In the genomic region with DNA sequence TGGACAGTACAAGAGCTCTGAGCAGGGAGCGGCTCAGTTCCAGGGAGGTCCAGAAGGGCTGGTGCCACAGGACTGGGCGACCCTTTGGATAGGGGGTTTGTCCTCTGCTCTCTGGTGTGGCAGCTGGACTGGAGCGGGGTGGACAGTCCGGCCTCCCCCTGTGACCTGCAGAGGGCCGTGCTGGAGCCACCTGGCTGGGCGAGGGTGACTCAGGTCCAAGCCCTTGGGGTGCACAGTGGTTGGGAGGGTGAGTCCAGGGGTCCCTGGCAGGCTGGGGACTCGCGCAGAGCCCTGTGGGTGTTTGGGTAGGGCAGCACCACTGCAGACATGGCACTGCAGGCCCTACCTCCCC, we compare ENCODE assay signal across 19 cellular contexts. TPM values are rescaled to one million over a fixed set of nuclear protein-coding genes. Genes with fewer than 3 reads are reported as not detected.
DNase-seq lines count a peak whose midpoint lies in the region; ATAC-seq and TF ChIP-seq lines count a peak whose summit lies in the region.
"Had no signal": no experiment of that assay in that cellular context is flagged by ENCODE, and none has a peak within 500 bp of the region (broad histone marks: within the 10 kb centered on the region; RNA-seq: fewer than 3 reads in every experiment).

No MANE protein-coding gene starts in this region.

- DNase-seq in natural killer cell (no peak), esophagus muscularis mucosa (ENCODE audit: extremely low spot score) (no peak), psoas muscle (no peak), NCI-H2196 treated with DMSO at 0.1 percent for 48 hours (lab: John Stamatoyannopoulos, UW; ENCODE audit: unreplicated experiment) (no peak), MG63 (no peak)
- no peak for DNase-seq in natural killer cell treated with Interleukin-12 subunit alpha and Interleukin-12 subunit beta and Interleukin-15 and Interleukin-18, amount 100 ng/mL, for 72 hours (ENCODE audit: low spot score)
- no peak for DNase-seq in activated CD8-positive, alpha-beta T cell treated with anti-CD3 and anti-CD28 coated beads for 36 hours
- DNase-seq: activated CD4-positive, alpha-beta T cell treated with anti-CD3 and anti-CD28 coated beads for 48 hours; effector CD4-positive, alpha-beta T cell; kidney glomerular epithelial cell; naive B cell; NCI-H1417; NCI-H510A treated with DMSO at 0.1 percent for 48 hours had no signal

- POLR2A ChIA-PET in activated CD8-positive, alpha-beta T cell treated with anti-CD3 and anti-CD28 coated beads for 36 hours (lab: Charles Lee), result interaction anchor here (1.7 kb wide), 1 partner anchor 10 kb away, joined by 8 read pairs; no protein-coding TSS in a partner anchor

- intact Hi-C loops in natural killer cell (cut with micrococcal nuclease) (no loop called here), esophagus muscularis mucosa (cut with DNase I) (no loop called here), psoas muscle (cut with DNase I) (no loop called here)
- intact Hi-C loops in activated CD8-positive, alpha-beta T cell treated with anti-CD3 and anti-CD28 coated beads for 36 hours (cut with micrococcal nuclease), result no loop called here

- TF ChIP-seq EP300 in esophagus muscularis mucosa (IDR thresholded peaks at IDR 0.05), result no peak

- H3K4me1 ChIP-seq in esophagus muscularis mucosa, result peaks cover 62 to 99% (median 87%) of the 10 kb centered on the region in 4 donors
- peaks cover 48% of the 10 kb centered on the region for H3K4me1 ChIP-seq in psoas muscle

- TF ChIP-seq CTCF in natural killer cell (IDR thresholded peaks at IDR 0.05), result no peak
- TF ChIP-seq CTCF in esophagus muscularis mucosa (IDR thresholded peaks at IDR 0.05), result no peak
- TF ChIP-seq CTCF in psoas muscle (IDR thresholded peaks at IDR 0.05), result no peak
- TF ChIP-seq CTCF in activated CD8-positive, alpha-beta T cell treated with anti-CD3 and anti-CD28 coated beads for 36 hours (IDR thresholded peaks at IDR 0.05), result no peak

- H3K4me3 ChIP-seq in esophagus muscularis mucosa (peak overlapping the region in 1 of 4 donors; percentile 7), psoas muscle (peak overlapping the region; percentile 18), MG63 (no peak overlapping the region)
- H3K4me3 ChIP-seq: skin epidermis had no signal

- no peaks in the 10 kb centered on the region for H3K9me3 Mint-ChIP-seq in natural killer cell
- no peaks in the 10 kb centered on the region for H3K9me3 Mint-ChIP-seq in natural killer cell treated with Interleukin-12 subunit alpha and Interleukin-12 subunit beta and Interleukin-15 and Interleukin-18, amount 100 ng/mL, for 72 hours
- H3K9me3 Mint-ChIP-seq in activated CD8-positive, alpha-beta T cell treated with anti-CD3 and anti-CD28 coated beads for 36 hours, result no peaks in the 10 kb centered on the region
- H3K9me3 Mint-ChIP-seq: IgD-negative memory B cell; naive B cell; T-helper 2 cell treated with Interferon-gamma antibody and Interleukin-4, amounts not matched to agents 5 μg/mL and 100 μg/mL, for 36 hours had no signal

- ATAC-seq in natural killer cell (no peak), psoas muscle (peak in 2 of 4 donors; percentile 1 to 12), HG02884 (IDR thresholded peaks at IDR 0.05; ENCODE audit: unreplicated experiment) (no peak)
- ATAC-seq in natural killer cell treated with Interleukin-12 subunit alpha and Interleukin-12 subunit beta and Interleukin-15 and Interleukin-18, amount 100 ng/mL, for 72 hours, result no peak
- no peak for ATAC-seq in activated CD8-positive, alpha-beta T cell treated with anti-CD3 and anti-CD28 coated beads for 36 hours

- H3K9me3 ChIP-seq in esophagus muscularis mucosa, result no peaks in the 10 kb centered on the region
- H3K9me3 ChIP-seq in psoas muscle, result no peaks in the 10 kb centered on the region
- no peaks in the 10 kb centered on the region for H3K9me3 ChIP-seq in MG63

- WGBS in esophagus muscularis mucosa, result 62% methylated on average over 6 of the region's 8 CpGs
- WGBS in psoas muscle, 3 donors, result 60 to 70% (median 63%) methylated on average over 5 to 8 of the region's 8 CpGs

- H3K36me3 Mint-ChIP-seq in natural killer cell, result no peaks in the 10 kb centered on the region
- H3K36me3 Mint-ChIP-seq in natural killer cell treated with Interleukin-12 subunit alpha and Interleukin-12 subunit beta and Interleukin-15 and Interleukin-18, amount 100 ng/mL, for 72 hours, result no peaks in the 10 kb centered on the region
- H3K36me3 Mint-ChIP-seq in activated CD8-positive, alpha-beta T cell treated with anti-CD3 and anti-CD28 coated beads for 36 hours (ENCODE audit: low read depth), result peaks cover 10% of the 10 kb centered on the region
- H3K36me3 Mint-ChIP-seq: IgD-negative memory B cell, naive B cell had no signal

- H3K4me1 Mint-ChIP-seq in natural killer cell, result peaks cover 33 to 60% of the 10 kb centered on the region in 2 donors
- peaks cover 20 to 30% of the 10 kb centered on the region in 2 donors for H3K4me1 Mint-ChIP-seq in natural killer cell treated with Interleukin-12 subunit alpha and Interleukin-12 subunit beta and Interleukin-15 and Interleukin-18, amount 100 ng/mL, for 72 hours (ENCODE audit: low read depth in 2 of 2)
- peaks cover 49% of the 10 kb centered on the region for H3K4me1 Mint-ChIP-seq in activated CD8-positive, alpha-beta T cell treated with anti-CD3 and anti-CD28 coated beads for 36 hours (ENCODE audit: low read depth)

- no peak for TF ChIP-seq POLR2A in esophagus muscularis mucosa (IDR thresholded peaks at IDR 0.05; ENCODE audit: low read depth)

- CTCF ChIA-PET in activated CD8-positive, alpha-beta T cell treated with anti-CD3 and anti-CD28 coated beads for 36 hours (lab: Charles Lee), result no interaction called here

- H3K4me3 Mint-ChIP-seq in natural killer cell, result no peak overlapping the region
- no peak overlapping the region for H3K4me3 Mint-ChIP-seq in natural killer cell treated with Interleukin-12 subunit alpha and Interleukin-12 subunit beta and Interleukin-15 and Interleukin-18, amount 100 ng/mL, for 72 hours
- no peak overlapping the region for H3K4me3 Mint-ChIP-seq in activated CD8-positive, alpha-beta T cell treated with anti-CD3 and anti-CD28 coated beads for 36 hours
- H3K4me3 Mint-ChIP-seq: T-helper 2 cell treated with Interferon-gamma antibody and Interleukin-4, amounts not matched to agents 5 μg/mL and 100 μg/mL, for 36 hours had no signal

- H3K27me3 Mint-ChIP-seq in natural killer cell (ENCODE audit: low read depth in 2 of 2), result no peaks in the 10 kb centered on the region
- H3K27me3 Mint-ChIP-seq in natural killer cell treated with Interleukin-12 subunit alpha and Interleukin-12 subunit beta and Interleukin-15 and Interleukin-18, amount 100 ng/mL, for 72 hours, result no peaks in the 10 kb centered on the region
- H3K27me3 Mint-ChIP-seq in activated CD8-positive, alpha-beta T cell treated with anti-CD3 and anti-CD28 coated beads for 36 hours, result no peaks in the 10 kb centered on the region
- H3K27me3 Mint-ChIP-seq: IgD-negative memory B cell, naive B cell had no signal

- H3K27ac ChIP-seq in esophagus muscularis mucosa (replicated peaks in 1 of 4) (peak overlapping the region; percentile 69 to 85 (median 80)), psoas muscle (peak overlapping the region; percentile 68)

- H3K27ac Mint-ChIP-seq in natural killer cell, result peak overlapping the region; percentile 70 to 97
- H3K27ac Mint-ChIP-seq in natural killer cell treated with Interleukin-12 subunit alpha and Interleukin-12 subunit beta and Interleukin-15 and Interleukin-18, amount 100 ng/mL, for 72 hours, result no peak overlapping the region
- no peak overlapping the region for H3K27ac Mint-ChIP-seq in activated CD8-positive, alpha-beta T cell treated with anti-CD3 and anti-CD28 coated beads for 36 hours

- H3K27me3 ChIP-seq in esophagus muscularis mucosa (no peaks in the 10 kb centered on the region), psoas muscle (ENCODE audit: insufficient read depth in 3 of 3, low read length in 2 of 3) (no peaks in the 10 kb centered on the region), MG63 (no peaks in the 10 kb centered on the region)

- peaks cover 0 to 14% (median 12%) of the 10 kb centered on the region in 4 donors for H3K36me3 ChIP-seq in esophagus muscularis mucosa
- peaks cover 0 to 4% of the 10 kb centered on the region in 2 donors for H3K36me3 ChIP-seq in psoas muscle (ENCODE audit: insufficient read depth in 1 of 2, low read depth in 1 of 2)
- peaks cover 67% of the 10 kb centered on the region for H3K36me3 ChIP-seq in MG63

RNA-seq across cellular contexts. Expression of gene SSBP4, which starts 7.2 kb away (rescaled TPM):
- total RNA-seq in natural killer cell (100 to 1,000 TPM; 137 to 169 (median 158) TPM), esophagus muscularis mucosa (100 to 1,000 TPM in 1 of 4 donors, 10 to 100 TPM in 3; 53.2 to 109 (median 77.8) TPM), psoas muscle (10 to 100 TPM; 29.1 to 46.1 (median 29.6) TPM)
- total RNA-seq in natural killer cell treated with Interleukin-12 subunit alpha and Interleukin-12 subunit beta and Interleukin-15 and Interleukin-18, amount 100 ng/mL, for 72 hours, result 100 to 1,000 TPM; 112 to 271 TPM
- polyA plus RNA-seq in psoas muscle, result 10 to 100 TPM; 25.8 to 37.8 (median 28.6) TPM
- 100 to 1,000 TPM in 1 of 2 experiments, 10 to 100 TPM in 1; 98.2 to 102 TPM for total RNA-seq in activated CD8-positive, alpha-beta T cell treated with anti-CD3 and anti-CD28 coated beads for 36 hours
- 187 and 203 TPM in 2 replicates for total RNA-seq in MG63 (2014; rRNA removed; shearing (Covaris generic); ENCODE audit: low replicate concordance)

RNA-seq across cellular contexts. Expression of gene ISYNA1, which starts 11.5 kb away (rescaled TPM):
- total RNA-seq in natural killer cell (10 to 100 TPM; 39.7 to 53.6 (median 40.1) TPM), esophagus muscularis mucosa (10 to 100 TPM; 15.8 to 38.9 (median 26.2) TPM), psoas muscle (10 to 100 TPM in 3 of 4 donors, 1 to 10 TPM in 1; 9.8 to 17.0 (median 10.9) TPM)
- total RNA-seq in natural killer cell treated with Interleukin-12 subunit alpha and Interleukin-12 subunit beta and Interleukin-15 and Interleukin-18, amount 100 ng/mL, for 72 hours, result 10 to 100 TPM; 19.0 to 25.6 TPM
- polyA plus RNA-seq in psoas muscle, result 1 to 10 TPM; 6.3 to 8.6 (median 8.0) TPM
- 10 to 100 TPM; 48.6 to 54.9 TPM for total RNA-seq in activated CD8-positive, alpha-beta T cell treated with anti-CD3 and anti-CD28 coated beads for 36 hours
- total RNA-seq in MG63 (2014; rRNA removed; shearing (Covaris generic); ENCODE audit: low replicate concordance), result 0.40 and 4.4 TPM in 2 replicates

RNA-seq across cellular contexts. Expression of gene LRRC25, which starts 29.0 kb away (rescaled TPM):
- total RNA-seq in natural killer cell (10 to 100 TPM in 2 of 3 donors, 1 to 10 TPM in 1; 3.9 to 28.2 (median 12.0) TPM), esophagus muscularis mucosa (10 to 100 TPM in 1 of 4 donors, 1 to 10 TPM in 3; 5.8 to 20.4 (median 7.0) TPM), psoas muscle (1 to 10 TPM; 2.0 to 4.1 (median 2.4) TPM)
- total RNA-seq in natural killer cell treated with Interleukin-12 subunit alpha and Interleukin-12 subunit beta and Interleukin-15 and Interleukin-18, amount 100 ng/mL, for 72 hours, result not detected
- polyA plus RNA-seq in psoas muscle, result 1 to 10 TPM in 2 of 3 donors, under 1 TPM in 1; 0.65 to 5.2 (median 1.3) TPM
- total RNA-seq in activated CD8-positive, alpha-beta T cell treated with anti-CD3 and anti-CD28 coated beads for 36 hours, result not detected
- total RNA-seq in MG63 (2014; rRNA removed; shearing (Covaris generic); ENCODE audit: low replicate concordance), result not detected in 2 replicates
- total RNA-seq: glomerular endothelial cell, RPMI7951 had no signal

RNA-seq across cellular contexts. Expression of gene GDF15, which starts 40.4 kb away (rescaled TPM):
- 1 to 10 TPM in 1 of 3 donors, under 1 TPM in 1, not detected in 1; 0.85 to 1.5 TPM for total RNA-seq in natural killer cell
- total RNA-seq in natural killer cell treated with Interleukin-12 subunit alpha and Interleukin-12 subunit beta and Interleukin-15 and Interleukin-18, amount 100 ng/mL, for 72 hours, result under 1 TPM in 1 of 2 donors, not detected in 1; 0.71 TPM
- 1 to 10 TPM; 1.6 to 5.6 (median 3.8) TPM for total RNA-seq in esophagus muscularis mucosa
- 1 to 10 TPM in 2 of 4 donors, under 1 TPM in 2; 0.50 to 8.5 (median 2.2) TPM for total RNA-seq in psoas muscle
- 10 to 100 TPM in 1 of 3 donors, under 1 TPM in 2; 0.27 to 37.1 (median 0.35) TPM for polyA plus RNA-seq in psoas muscle
- not detected for total RNA-seq in activated CD8-positive, alpha-beta T cell treated with anti-CD3 and anti-CD28 coated beads for 36 hours
- total RNA-seq in MG63 (2014; rRNA removed; shearing (Covaris generic); ENCODE audit: low replicate concordance), result 2.3 and 13.1 TPM in 2 replicates
- polyA plus RNA-seq: IgD-negative memory B cell had no signal

Comparison
In these comparisons a context has a peak if more than half of its experiments do, and no peak if none do; other contexts are left out.
1. H3K27ac Mint-ChIP-seq: peak in natural killer cell (2 of 2); none in natural killer cell treated with Interleukin-12 subunit alpha and Interleukin-12 subunit beta and Interleukin-15 and Interleukin-18, amount 100 ng/mL, for 72 hours (0 of 2) and activated CD8-positive, alpha-beta T cell treated with anti-CD3 and anti-CD28 coated beads for 36 hours (single experiment).